ENCODE assay signal across 13 cellular contexts in genomic region chr2:39735648-39736047, GRCh38.
"Had no signal": no experiment of that assay in that cellular context is flagged by ENCODE, and none has a peak within 500 bp of the region (broad histone marks: within the 10 kb centered on the region; RNA-seq: fewer than 3 reads in every experiment).

No MANE protein-coding gene starts in this region.

- DNase-seq: activated CD4-positive, alpha-beta memory T cell treated with anti-CD3 and anti-CD28 coated beads for 36 hours; activated CD4-positive, alpha-beta T cell treated with anti-CD3 and anti-CD28 coated beads for 1 hour; activated naive CD4-positive, alpha-beta T cell; activated naive CD8-positive, alpha-beta T cell treated with anti-CD3 and anti-CD28 coated beads, Interleukin-2, amount 50 U/mL, for 24 hours; effector CD8-positive, alpha-beta T cell; heart right ventricle; left ventricle myocardium inferior; pancreas; retina had no signal

- H3K4me3 ChIP-seq: gastrocnemius medialis, heart right ventricle, left ventricle myocardium inferior, neural progenitor cell, pancreas, skin epidermis, tibial nerve had no signal

- ATAC-seq: activated naive CD8-positive, alpha-beta T cell treated with anti-CD3 and anti-CD28 coated beads, Interleukin-2, amount 50 U/mL, for 24 hours; heart right ventricle; pancreas had no signal

- H3K27ac ChIP-seq: heart right ventricle, left ventricle myocardium inferior, neural progenitor cell, pancreas, tibial nerve had no signal

- H2AFZ ChIP-seq: neural progenitor cell had no signal

- H3K9ac ChIP-seq: neural progenitor cell had no signal

- H3K4me1 ChIP-seq: pancreas, tibial nerve had no signal

- H3K9me3 ChIP-seq: gastrocnemius medialis, heart right ventricle, left ventricle myocardium inferior, pancreas had no signal

- H3K27me3 ChIP-seq: gastrocnemius medialis, heart right ventricle, neural progenitor cell, pancreas, tibial nerve had no signal

- H3K4me2 ChIP-seq: neural progenitor cell had no signal
